8 cellular contexts compared by ENCODE assay signal in genomic region chr17:8117980-8118768, GRCh38. TPM values are rescaled to one million over a fixed set of nuclear protein-coding genes. Genes with fewer than 3 reads are reported as not detected.
DNase-seq lines count a peak whose midpoint lies in the region; ATAC-seq and TF ChIP-seq lines count a peak whose summit lies in the region.

Gene ALOXE3 (minus strand): TSS chr17:8118514. CDS start chr17:8117990, 524 bp downstream.

- no peaks in the 10 kb centered on the region for H3K9me3 ChIP-seq in PC-3 (ENCODE audit: low read length)
- no peaks in the 10 kb centered on the region for H3K9me3 ChIP-seq in left lung

- ATAC-seq in PC-3 (peak; percentile 42), left lung (peak; percentile 18)
- no peak for ATAC-seq in central memory CD8-positive, alpha-beta T cell (replicated peaks; ENCODE audit: extremely low read depth, poor library complexity, severe bottlenecking)

- H3K36me3 ChIP-seq in PC-3 (ENCODE audit: low read depth, low read length) = no peaks in the 10 kb centered on the region
- H3K36me3 ChIP-seq in left lung = no peaks in the 10 kb centered on the region

- peaks cover 3% of the 10 kb centered on the region for H4K20me1 ChIP-seq in PC-3 (ENCODE audit: low read length)

- peaks cover 50% of the 10 kb centered on the region for H3K4me1 Mint-ChIP-seq in central memory CD8-positive, alpha-beta T cell

- no peaks in the 10 kb centered on the region for H3K9me2 ChIP-seq in PC-3 (replicated peaks; ENCODE audit: low read length)

- peak within 1 kb of the TSS; percentile 72 for H3K4me3 ChIP-seq in PC-3 (ENCODE audit: low read length)
- H3K4me3 ChIP-seq in left lung = peak within 1 kb of the TSS; percentile 52 to 54

- H3K4me1 ChIP-seq in PC-3 (ENCODE audit: insufficient read depth, low read length) = peaks cover 12% of the 10 kb centered on the region; the same call in 1 of the 2 replicates
- peaks cover 20 to 60% of the 10 kb centered on the region in 2 donors for H3K4me1 ChIP-seq in left lung

- CTCF ChIA-PET in PC-3 (lab: Charles Lee) = interaction anchor here (0.6 to 1.0 kb wide), 2 partner anchors 58 to 77 kb away, joined by 5 to 6 read pairs; no protein-coding TSS in a partner anchor

- no peaks in the 10 kb centered on the region for H3K79me2 ChIP-seq in PC-3 (ENCODE audit: low read length)

- H3K27ac ChIP-seq in PC-3 (ENCODE audit: low read length) (peak within 1 kb of the TSS; percentile 94), left lung (peak within 1 kb of the TSS; percentile 70 to 85), substantia nigra (ENCODE audit: low read depth, low read length, poor library complexity, severe bottlenecking) (peak within 1 kb of the TSS; percentile 68)

- peak; percentile 41 for DNase-seq in activated T-cell treated with anti-CD3 and anti-CD28 coated beads, Interleukin-2, amount 50 U/mL, for 1 hour
- DNase-seq in activated T-cell treated with anti-CD3 and anti-CD28 coated beads for 4 hours (no peak), PC-3 (peak; percentile 90), left lung (peak; percentile 45 to 78), substantia nigra (lab: John Stamatoyannopoulos, UW) (peak in 4 of 49 donors; percentile 22 to 64 (median 48)), SHP77 treated with DMSO at 0.1 percent for 48 hours (lab: John Stamatoyannopoulos, UW) (no peak)
- DNase-seq in central memory CD8-positive, alpha-beta T cell (ENCODE audit: low spot score in 2 of 2) = no peak
- DNase-seq in effector CD4-positive, alpha-beta T cell = no peak

- H3K9ac ChIP-seq in PC-3 (ENCODE audit: low read length) = peak within 1 kb of the TSS; percentile 82

- peak within 1 kb of the TSS; percentile 92 for H3K4me2 ChIP-seq in PC-3 (ENCODE audit: low read length)

- H3K27me3 Mint-ChIP-seq in central memory CD8-positive, alpha-beta T cell = peaks cover 73% of the 10 kb centered on the region

- intact Hi-C loops in PC-3 (cut with micrococcal nuclease) = loop anchor here (1.0 to 2.0 kb wide), 2 partner anchors 58 to 231 kb away; no protein-coding TSS in a partner anchor
- intact Hi-C loops in left lung (cut with DNase I) = no loop called here

- H3K27me3 ChIP-seq in PC-3 (ENCODE audit: low read length) (no peaks in the 10 kb centered on the region), left lung (peaks cover 43 to 85% of the 10 kb centered on the region in 2 donors)

- peaks cover 9% of the 10 kb centered on the region for H3K9me3 Mint-ChIP-seq in central memory CD8-positive, alpha-beta T cell

- peak within 1 kb of the TSS; percentile 65 for H2AFZ ChIP-seq in PC-3 (ENCODE audit: low read length)

- BruUV-seq in PC-3 (replicated peaks; lab: Mats Ljungman, UMichigan) = TSS peak; percentile 22

- H3K27ac Mint-ChIP-seq in central memory CD8-positive, alpha-beta T cell (ENCODE audit: low read depth) = peak within 1 kb of the TSS; percentile 100

- TF ChIP-seq CTCF in PC-3 (conservative IDR thresholded peaks at IDR 0.05; ENCODE audit: low read depth, low read length) = no peak
- no peak for TF ChIP-seq CTCF in left lung (IDR thresholded peaks at IDR 0.05)

- peaks cover 3% of the 10 kb centered on the region for H3F3A ChIP-seq in PC-3 (ENCODE audit: low read length, unreplicated experiment)

- peaks cover 45% of the 10 kb centered on the region for H3K36me3 Mint-ChIP-seq in central memory CD8-positive, alpha-beta T cell (ENCODE audit: insufficient read depth)

- POLR2A ChIA-PET in PC-3 (lab: Charles Lee; ENCODE audit: unreplicated experiment) = interaction anchor here (1.7 kb wide), 1 partner anchor 55 kb away, joined by 6 read pairs; no protein-coding TSS in a partner anchor

- peak within 1 kb of the TSS; percentile 96 for H3K4me3 Mint-ChIP-seq in central memory CD8-positive, alpha-beta T cell

RNA-seq across cellular contexts. Expression of gene ALOXE3, which starts in this region (rescaled TPM):
- total RNA-seq in PC-3 (2014; rRNA removed) (1.4 and 3.6 TPM in 2 replicates), left lung (under 1 TPM; 0.23 to 0.55 TPM)

Comparison
In these comparisons a context has a peak if more than half of its experiments do, and no peak if none do; other contexts are left out.
1. DNase-seq: peak in activated T-cell treated with anti-CD3 and anti-CD28 coated beads, Interleukin-2, amount 50 U/mL, for 1 hour (single experiment) and PC-3 (single experiment); none in activated T-cell treated with anti-CD3 and anti-CD28 coated beads for 4 hours (single experiment), central memory CD8-positive, alpha-beta T cell (0 of 2), effector CD4-positive, alpha-beta T cell (single experiment) and SHP77 treated with DMSO at 0.1 percent for 48 hours (single experiment).
2. Peak in DNase-seq, ATAC-seq, H3K4me3 ChIP-seq and H3K27ac ChIP-seq in left lung; RNA of the gene not detected or under 1 TPM.
3. Peak in every context shown above with its lines, with median percentiles within 50 percentile points of each other: H3K27ac ChIP-seq.